In the genomic region with DNA sequence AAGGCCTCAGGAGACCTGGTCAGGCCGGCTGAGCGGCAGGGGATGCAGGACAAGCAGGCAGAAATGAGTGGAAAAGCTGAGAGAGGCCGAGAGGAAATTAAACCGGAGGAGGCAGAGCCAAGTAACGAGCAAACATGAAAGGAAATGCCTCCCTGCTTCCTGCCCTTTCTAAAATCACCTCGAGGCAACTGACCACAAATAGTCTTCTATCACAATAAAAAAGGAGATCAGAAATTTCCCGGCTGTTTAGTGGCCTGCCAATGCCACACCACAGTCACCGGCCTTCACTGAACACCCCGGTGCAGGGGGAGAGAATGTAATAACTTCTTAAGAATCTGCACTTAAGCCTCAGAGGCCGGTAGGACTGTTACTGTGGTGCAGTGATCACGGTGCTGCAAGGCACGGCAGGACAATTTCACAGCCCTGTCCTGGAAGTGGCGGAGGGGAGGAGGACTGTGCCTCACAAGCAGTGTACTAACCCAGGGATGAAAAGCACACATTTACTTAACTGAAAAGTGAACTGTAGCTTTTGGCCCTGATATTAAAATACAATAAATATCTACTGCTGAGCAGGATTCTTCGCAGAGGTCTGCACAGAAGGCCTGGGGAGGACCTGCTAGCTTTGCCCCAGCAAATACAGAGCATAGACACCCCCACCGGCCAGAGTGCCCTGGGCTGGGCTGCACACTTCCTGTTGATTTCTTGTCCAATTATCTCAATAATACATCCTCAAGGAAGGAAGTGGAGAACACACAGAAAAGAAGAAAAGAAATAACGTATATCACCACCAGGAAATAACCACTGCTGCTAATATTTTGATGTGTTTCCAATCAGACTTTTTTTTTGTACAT, we compare ENCODE assay signal across 17 cellular contexts.
A peak's percentile ranks its signal among the peaks of the same experiment; 100 is the strongest.
DNase-seq lines count a peak whose midpoint lies in the region; ATAC-seq, FAIRE-seq and TF ChIP-seq lines count a peak whose summit lies in the region.
"Had no signal": no experiment of that assay in that cellular context is flagged by ENCODE, and none has a peak within 500 bp of the region (broad histone marks: within the 10 kb centered on the region; RNA-seq: fewer than 3 reads in every experiment).

No MANE protein-coding gene starts in this region.

- no peaks in the 10 kb centered on the region for H3K27me3 ChIP-seq in endothelial cell of umbilical vein (ENCODE audit: control insufficient read depth in 2 of 2, insufficient read depth in 2 of 2, low read length in 2 of 2)
- no peaks in the 10 kb centered on the region for H3K27me3 ChIP-seq in parathyroid adenoma (ENCODE audit: control insufficient read depth, insufficient read depth, low read length)
- H3K27me3 ChIP-seq in PC-9 (ENCODE audit: insufficient read depth, low read depth) = peaks cover 25% of the 10 kb centered on the region
- H3K27me3 ChIP-seq: transverse colon had no signal

- H3K4me2 ChIP-seq in OCI-LY7 (ENCODE audit: low read length) = no peak overlapping the region
- peak overlapping the region; percentile 27 for H3K4me2 ChIP-seq in endothelial cell of umbilical vein (ENCODE audit: insufficient read depth, low read length)
- H3K4me2 ChIP-seq in parathyroid adenoma (ENCODE audit: low read length) = no peak overlapping the region
- H3K4me2 ChIP-seq in PC-9 = no peak overlapping the region

- no peaks in the 10 kb centered on the region for H3K9me1 ChIP-seq in endothelial cell of umbilical vein (replicated peaks; ENCODE audit: control insufficient read depth, extremely low read depth, insufficient read depth, low read length)

- no peaks in the 10 kb centered on the region for H3F3A ChIP-seq in PC-9 (ENCODE audit: insufficient read depth, low read depth)

- no peaks in the 10 kb centered on the region for H3K36me3 ChIP-seq in OCI-LY7 (ENCODE audit: insufficient read depth, low read length)
- no peaks in the 10 kb centered on the region for H3K36me3 ChIP-seq in endothelial cell of umbilical vein (ENCODE audit: control insufficient read depth in 2 of 2, extremely low read depth in 1 of 2, insufficient read depth in 2 of 2, low read length in 2 of 2)
- no peaks in the 10 kb centered on the region for H3K36me3 ChIP-seq in parathyroid adenoma (ENCODE audit: control insufficient read depth, insufficient read depth, low read length)
- H3K36me3 ChIP-seq in PC-9 (ENCODE audit: low read depth) = no peaks in the 10 kb centered on the region
- H3K36me3 ChIP-seq: adrenal gland, transverse colon had no signal

- CTCF ChIA-PET in OCI-LY7 (lab: Charles Lee; ENCODE audit: unreplicated experiment) = no interaction called here
- CTCF ChIA-PET in endothelial cell of umbilical vein (lab: Charles Lee) = no interaction called here
- CTCF ChIA-PET in PC-9 (lab: Charles Lee) = no interaction called here

- H3K9me2 ChIP-seq in OCI-LY7 (ENCODE audit: insufficient read depth, low read length) (no peaks in the 10 kb centered on the region), PC-9 (ENCODE audit: insufficient read depth) (no peaks in the 10 kb centered on the region)

- peak; percentile 66 for FAIRE-seq in endothelial cell of umbilical vein (lab: Jason Lieb, UNC)
- FAIRE-seq: A204.1, kidney had no signal

- TF ChIP-seq CTCF in OCI-LY7 (conservative IDR thresholded peaks at IDR 0.05; ENCODE audit: low read length) = no peak
- no peak for TF ChIP-seq CTCF in endothelial cell of umbilical vein (IDR thresholded peaks at IDR 0.05; ENCODE audit: extremely low read depth in 1 of 2, insufficient read depth in 1 of 2, low read depth in 1 of 2, low read length in 2 of 2)
- no peak for TF ChIP-seq CTCF in parathyroid adenoma (IDR thresholded peaks at IDR 0.05)
- TF ChIP-seq CTCF in PC-9 (conservative IDR thresholded peaks at IDR 0.05) = no peak

- H3K4me3 ChIP-seq in OCI-LY7 (ENCODE audit: low read depth, low read length, poor library complexity, severe bottlenecking) (no peak overlapping the region), endothelial cell of umbilical vein (replicated peaks in 1 of 3; ENCODE audit: insufficient read depth in 1 of 3, low read depth in 1 of 3, low read length in 3 of 3) (no peak overlapping the region), parathyroid adenoma (ENCODE audit: low read depth, low read length) (no peak overlapping the region), PC-9 (no peak overlapping the region)
- H3K4me3 ChIP-seq: adrenal gland, transverse colon had no signal

- dilution Hi-C loops in endothelial cell of umbilical vein (cut with MboI; ENCODE audit: extremely low pct_ligation_motif_present, low sequenced_read_pairs) = no loop called here

- no peaks in the 10 kb centered on the region for H3K79me2 ChIP-seq in OCI-LY7 (ENCODE audit: insufficient read depth, low read depth, low read length)
- H3K79me2 ChIP-seq in endothelial cell of umbilical vein (ENCODE audit: control insufficient read depth, insufficient read depth, low read length) = no peaks in the 10 kb centered on the region
- peaks cover 19% of the 10 kb centered on the region for H3K79me2 ChIP-seq in parathyroid adenoma
- H3K79me2 ChIP-seq in PC-9 (ENCODE audit: low read depth) = no peaks in the 10 kb centered on the region

- H3K9ac ChIP-seq in endothelial cell of umbilical vein (replicated peaks; ENCODE audit: extremely low read depth, insufficient read depth, low read length) (no peak overlapping the region), parathyroid adenoma (no peak overlapping the region)

- H4K20me1 ChIP-seq in OCI-LY7 (ENCODE audit: insufficient read depth, low read length) (no peaks in the 10 kb centered on the region), endothelial cell of umbilical vein (replicated peaks; ENCODE audit: control insufficient read depth, extremely low read depth, insufficient read depth, low read length) (no peaks in the 10 kb centered on the region), PC-9 (ENCODE audit: insufficient read depth) (no peaks in the 10 kb centered on the region)

- H2AFZ ChIP-seq in OCI-LY7 (ENCODE audit: low read length) = peak overlapping the region; percentile 9; the same call in 1 of the 2 replicates
- H2AFZ ChIP-seq in endothelial cell of umbilical vein (ENCODE audit: low read depth, low read length) = peak overlapping the region; percentile 1
- H2AFZ ChIP-seq in parathyroid adenoma = peak overlapping the region; percentile 38
- no peak overlapping the region for H2AFZ ChIP-seq in PC-9

- POLR2A ChIA-PET in OCI-LY7 (lab: Charles Lee) = no interaction called here
- POLR2A ChIA-PET in endothelial cell of umbilical vein (lab: Charles Lee) = no interaction called here
- POLR2A ChIA-PET in PC-9 (lab: Charles Lee; ENCODE audit: unreplicated experiment) = no interaction called here

- DNase-seq in SHP77 treated with DMSO at 0.1 percent for 48 hours (lab: John Stamatoyannopoulos, UW) = peak; percentile 25
- DNase-seq in SHP77 (lab: John Stamatoyannopoulos, UW) = no peak
- DNase-seq in OCI-LY7 (ENCODE audit: low spot score) = no peak
- peak; percentile 47 for DNase-seq in endothelial cell of umbilical vein (ENCODE audit: low read depth, low spot score)
- DNase-seq in substantia nigra (lab: John Stamatoyannopoulos, UW) = no peak
- no peak for DNase-seq in PC-9
- DNase-seq: activated CD4-positive, alpha-beta T cell treated with anti-CD3 and anti-CD28 coated beads for 1 hour; activated T-cell treated with anti-CD3 and anti-CD28 coated beads, Interleukin-2, amount 50 U/mL, for 1 hour; adrenal gland; kidney; NCI-H1436 treated with DMSO at 0.1 percent for 48 hours; NCI-H345; stimulated activated CD4-positive, alpha-beta T cell treated with anti-CD3 and anti-CD28 coated beads, Interleukin-2, amount 100 ng/mL, for 48 hours; transverse colon had no signal

- ATAC-seq in GM21360 (IDR thresholded peaks at IDR 0.05; ENCODE audit: unreplicated experiment) = no peak

- no peaks in the 10 kb centered on the region for H3K9me3 ChIP-seq in OCI-LY7 (ENCODE audit: low read length)
- H3K9me3 ChIP-seq in endothelial cell of umbilical vein (replicated peaks; ENCODE audit: control insufficient read depth, insufficient read depth, low read length) = no peaks in the 10 kb centered on the region
- H3K9me3 ChIP-seq in parathyroid adenoma (ENCODE audit: control insufficient read depth, low read length) = no peaks in the 10 kb centered on the region
- no peaks in the 10 kb centered on the region for H3K9me3 ChIP-seq in PC-9 (ENCODE audit: insufficient read depth, low read depth)
- H3K9me3 ChIP-seq: adrenal gland, transverse colon had no signal

- intact Hi-C loops in OCI-LY7 (cut with micrococcal nuclease; ENCODE audit: unreplicated experiment) = no loop called here
- intact Hi-C loops in endothelial cell of umbilical vein (cut with micrococcal nuclease) = no loop called here
- intact Hi-C loops in PC-9 (cut with micrococcal nuclease; ENCODE audit: unreplicated experiment) = no loop called here

- H3K4me1 ChIP-seq in OCI-LY7 (ENCODE audit: insufficient read depth, low read length, poor library complexity, severe bottlenecking) = no peaks in the 10 kb centered on the region
- peaks cover 17% of the 10 kb centered on the region for H3K4me1 ChIP-seq in endothelial cell of umbilical vein (ENCODE audit: control insufficient read depth, extremely low read depth, insufficient read depth, low read length)
- peaks cover 40% of the 10 kb centered on the region for H3K4me1 ChIP-seq in parathyroid adenoma
- no peaks in the 10 kb centered on the region for H3K4me1 ChIP-seq in PC-9 (replicated peaks; ENCODE audit: insufficient read depth)
- H3K4me1 ChIP-seq: transverse colon had no signal

- no peak for TF ChIP-seq POLR2A in endothelial cell of umbilical vein (IDR thresholded peaks at IDR 0.05; ENCODE audit: low read depth, low read length)

- BruUV-seq in OCI-LY7 (replicated peaks; lab: Mats Ljungman, UMichigan) (no TSS peak), endothelial cell of umbilical vein (replicated peaks; lab: Mats Ljungman, UMichigan) (no TSS peak), PC-9 (replicated peaks; lab: Mats Ljungman, UMichigan) (no TSS peak)

- H3K27ac ChIP-seq in OCI-LY7 (ENCODE audit: low read depth, low read length, poor library complexity, severe bottlenecking) = no peak overlapping the region
- H3K27ac ChIP-seq in endothelial cell of umbilical vein (ENCODE audit: insufficient read depth, low read depth, low read length) = no peak overlapping the region
- H3K27ac ChIP-seq in parathyroid adenoma = peak overlapping the region; percentile 72
- H3K27ac ChIP-seq in substantia nigra (ENCODE audit: low read depth, low read length, poor library complexity, severe bottlenecking) = no peak overlapping the region
- no peak overlapping the region for H3K27ac ChIP-seq in PC-9
- H3K27ac ChIP-seq: transverse colon had no signal

TF ChIP-seq in endothelial cell of umbilical vein, 7 proteins besides CTCF, POLR2A, EP300 and RAD21 (continues in another document):
- TF ChIP-seq MYC (IDR thresholded peaks at IDR 0.05; ENCODE audit: low read depth, low read length) (no peak), JUN (IDR thresholded peaks at IDR 0.05; ENCODE audit: borderline replicate concordance, insufficient read depth, insufficient read length, low read depth) (no peak), FOS (IDR thresholded peaks at IDR 0.05; ENCODE audit: borderline replicate concordance, insufficient read depth, low read length) (no peak), GATA2 (IDR thresholded peaks at IDR 0.05; ENCODE audit: insufficient read depth, insufficient read length, low read depth, low read length) (no peak)
- TF ChIP-seq, protein P1, sequence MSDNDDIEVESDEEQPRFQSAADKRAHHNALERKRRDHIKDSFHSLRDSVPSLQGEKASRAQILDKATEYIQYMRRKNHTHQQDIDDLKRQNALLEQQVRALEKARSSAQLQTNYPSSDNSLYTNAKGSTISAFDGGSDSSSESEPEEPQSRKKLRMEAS (IDR thresholded peaks at IDR 0.05; ENCODE audit: insufficient read depth, insufficient read length) = no peak

Comparison
In these comparisons a context has a peak if more than half of its experiments do, and no peak if none do; other contexts are left out.
1. DNase-seq: peak in SHP77 treated with DMSO at 0.1 percent for 48 hours (single experiment) and endothelial cell of umbilical vein (single experiment); none in SHP77 (0 of 2), OCI-LY7 (single experiment), substantia nigra (0 of 49) and PC-9 (0 of 2).